Comparison of ENCODE assay signal across 16 cellular contexts in genomic region chr2:30756971-30757370, GRCh38. TPM values are rescaled to one million over a fixed set of nuclear protein-coding genes. Genes with fewer than 3 reads are reported as not detected.
A peak's percentile ranks its signal among the peaks of the same experiment; 100 is the strongest.
DNase-seq lines count a peak whose midpoint lies in the region; FAIRE-seq and TF ChIP-seq lines count a peak whose summit lies in the region.
"Had no signal": no experiment of that assay in that cellular context is flagged by ENCODE, and none has a peak within 500 bp of the region (broad histone marks: within the 10 kb centered on the region; RNA-seq: fewer than 3 reads in every experiment).

No MANE protein-coding gene starts in this region.

- no peak for TF ChIP-seq RAD21 in H1 (IDR thresholded peaks at IDR 0.05 in 1 of 2, conservative IDR thresholded peaks at IDR 0.05 in 1 of 2; ENCODE audit: low read depth in 2 of 2, low read length in 2 of 2)

- H3K36me3 Mint-ChIP-seq in nephron progenitor cell (ENCODE audit: low read depth), result no peaks in the 10 kb centered on the region
- H3K36me3 Mint-ChIP-seq: CD4-positive, CD25-positive, alpha-beta regulatory T cell; IgD-negative memory B cell had no signal

- no peak overlapping the region for H3K4me3 ChIP-seq in H1 (ENCODE audit: extremely low read depth in 1 of 4, insufficient read depth in 2 of 4, low read depth in 3 of 4, low read length in 4 of 4)
- H3K4me3 ChIP-seq in spleen, result no peak overlapping the region
- H3K4me3 ChIP-seq: A549, GM23338 had no signal

- no peak overlapping the region; the same call in 1 of the 2 replicates for H4K8ac ChIP-seq in H1 (ENCODE audit: extremely low read depth, insufficient read depth, low read length)

- FAIRE-seq in H1 (lab: Jason Lieb, UNC), result no peak
- FAIRE-seq: A549 had no signal

- H3K56ac ChIP-seq in H1 (replicated peaks; ENCODE audit: insufficient read length, low read depth, low read length), result no peak overlapping the region

- H3K9me3 ChIP-seq in H1 (ENCODE audit: insufficient read depth in 2 of 2, low read depth in 1 of 2, low read length in 1 of 2) (no peaks in the 10 kb centered on the region), spleen (no peaks in the 10 kb centered on the region)
- H3K9me3 ChIP-seq: A549 had no signal

- H3K9ac ChIP-seq in H1 (replicated peaks in 1 of 4; ENCODE audit: extremely low read depth in 1 of 4, low read depth in 3 of 4, low read length in 3 of 4), result no peak overlapping the region

- no peak overlapping the region for H3K27ac Mint-ChIP-seq in nephron progenitor cell
- H3K27ac Mint-ChIP-seq: CD4-positive, CD25-positive, alpha-beta regulatory T cell; H9 had no signal

- H3K4me1 ChIP-seq in H1 (replicated peaks in 1 of 4; ENCODE audit: control insufficient read depth in 3 of 4, insufficient read depth in 4 of 4, low read length in 3 of 4) (no peaks in the 10 kb centered on the region), spleen (peaks cover 0 to 9% (median 0%) of the 10 kb centered on the region in 6 donors)
- H3K4me1 ChIP-seq: A549 had no signal

- H2AK5ac ChIP-seq in H1 (ENCODE audit: low read depth, low read length), result no peak overlapping the region

- TF ChIP-seq CTCF in H1 (IDR thresholded peaks at IDR 0.05; ENCODE audit: control extremely low read depth in 1 of 3, insufficient read depth in 1 of 3, low read depth in 1 of 3, low read length in 3 of 3) (no peak), nephron progenitor cell (IDR thresholded peaks at IDR 0.05) (no peak), spleen (IDR thresholded peaks at IDR 0.05 in 8 of 11, conservative IDR thresholded peaks at IDR 0.05 in 3 of 11) (no peak)

- no peaks in the 10 kb centered on the region for H3K79me2 ChIP-seq in H1 (ENCODE audit: control insufficient read depth in 1 of 2, insufficient read depth in 2 of 2, low read length in 2 of 2)

- no peaks in the 10 kb centered on the region for H3K79me1 ChIP-seq in H1 (ENCODE audit: low read depth, low read length)

- H3K27me3 ChIP-seq in H1 (replicated peaks in 1 of 4; ENCODE audit: control insufficient read depth in 3 of 4, extremely low read depth in 1 of 4, insufficient read depth in 3 of 4, low read length in 3 of 4) (no peaks in the 10 kb centered on the region), spleen (replicated peaks in 1 of 7) (peaks cover 0 to 48% (median 0%) of the 10 kb centered on the region in 7 donors)

- H3K36me3 ChIP-seq in H1 (ENCODE audit: control insufficient read depth in 2 of 4, insufficient read depth in 4 of 4, low read length in 3 of 4) (no peaks in the 10 kb centered on the region), spleen (no peaks in the 10 kb centered on the region)

- H3K27ac ChIP-seq in H1 (ENCODE audit: low read depth, low read length), result no peak overlapping the region
- no peak overlapping the region for H3K27ac ChIP-seq in spleen
- H3K27ac ChIP-seq: A549 had no signal

- peak; percentile 10 for DNase-seq in EH (ENCODE audit: low read depth)
- DNase-seq in H1 (ENCODE audit: low read depth in 1 of 2, low spot score in 2 of 2), result no peak
- DNase-seq in nephron progenitor cell, result peak; percentile 28
- DNase-seq in spleen, result peak; percentile 47
- DNase-seq in activated naive CD4-positive, alpha-beta T cell (lab: John Stamatoyannopoulos, UW), result no peak
- DNase-seq in NCI-H2227 (lab: John Stamatoyannopoulos, UW; ENCODE audit: unreplicated experiment), result no peak
- DNase-seq in kidney glomerular epithelial cell (lab: John Stamatoyannopoulos, UW), result no peak
- DNase-seq: CD4-positive, CD25-positive, alpha-beta regulatory T cell; DMS53; H9 had no signal

- H3K18ac ChIP-seq in H1 (ENCODE audit: extremely low read depth, low read length), result no peak overlapping the region

- no peak overlapping the region for H3K4ac ChIP-seq in H1 (replicated peaks; ENCODE audit: insufficient read length, low read depth, low read length)

- H2BK12ac ChIP-seq in H1 (ENCODE audit: low read depth, low read length), result peak overlapping the region; percentile 63; the same call in 1 of the 2 replicates

- no peak overlapping the region for H3K23ac ChIP-seq in H1 (ENCODE audit: insufficient read length)

- TF ChIP-seq POLR2A in H1 (IDR thresholded peaks at IDR 0.05; ENCODE audit: control extremely low read depth in 1 of 2, low read depth in 2 of 2, low read length in 2 of 2) (no peak), spleen (IDR thresholded peaks at IDR 0.05) (no peak)

- no peak overlapping the region for H4K91ac ChIP-seq in H1 (replicated peaks; ENCODE audit: insufficient read length, low read length)

- POLR2A ChIA-PET in H1 (lab: Charles Lee; ENCODE audit: partially characterized antibody), result interaction anchor here (1.2 kb wide), 1 partner anchor 10 kb away, joined by 4 read pairs; no protein-coding TSS in a partner anchor

- H3K4me2 ChIP-seq in H1 (ENCODE audit: insufficient read depth in 1 of 2, low read depth in 2 of 2, low read length in 2 of 2), result no peak overlapping the region
- H3K4me2 ChIP-seq: A549, GM23338 had no signal

- H4K20me1 ChIP-seq in H1 (replicated peaks in 1 of 2; ENCODE audit: control insufficient read depth in 1 of 2, insufficient read depth in 2 of 2, low read length in 2 of 2), result no peaks in the 10 kb centered on the region

- no peak overlapping the region for H2BK120ac ChIP-seq in H1 (replicated peaks; ENCODE audit: low read depth, low read length)

- H3K4me1 Mint-ChIP-seq in nephron progenitor cell, result peaks cover 20% of the 10 kb centered on the region
- H3K4me1 Mint-ChIP-seq: CD4-positive, CD25-positive, alpha-beta regulatory T cell; IgD-negative memory B cell had no signal

- no peak overlapping the region for H2BK15ac ChIP-seq in H1 (ENCODE audit: low read length)

- no peaks in the 10 kb centered on the region for H3K9me3 Mint-ChIP-seq in nephron progenitor cell
- H3K9me3 Mint-ChIP-seq: CD4-positive, CD25-positive, alpha-beta regulatory T cell; GM23338; H9; IgD-negative memory B cell had no signal

- no peak overlapping the region for H2BK20ac ChIP-seq in H1 (ENCODE audit: low read length)

- H2AFZ ChIP-seq in H1 (ENCODE audit: low read length), result no peak overlapping the region
- H2AFZ ChIP-seq: GM23338 had no signal

- peaks cover 57% of the 10 kb centered on the region for H3K27me3 Mint-ChIP-seq in nephron progenitor cell (ENCODE audit: low read depth, poor library complexity)

- 95% methylated on average over 9 of the region's 9 CpGs; no CpG with 5 or more reads in 1 of the 2 experiments for WGBS in H1 (ENCODE audit: extremely low coverage in 1 of 2, insufficient coverage in 1 of 2, insufficient read length in 1 of 2, insufficient replicate concordance in 2 of 2, low coverage in 1 of 2, low lambda C conversion rate in 2 of 2, missing lambda C conversion rate in 1 of 2), 2 experiments
- WGBS in spleen, 5 donors, result 72 to 89% (median 78%) methylated on average over 8 to 9 of the region's 9 CpGs

- H3K23me2 ChIP-seq in H1 (ENCODE audit: low read depth, low read length), result no peaks in the 10 kb centered on the region; the same call in 1 of the 2 replicates

- H4K5ac ChIP-seq in H1 (ENCODE audit: insufficient read length, low read depth, low read length), result no peak overlapping the region

- no peak overlapping the region for H2BK5ac ChIP-seq in H1 (ENCODE audit: low read depth, low read length)

- no peak overlapping the region for H3K4me3 Mint-ChIP-seq in nephron progenitor cell
- H3K4me3 Mint-ChIP-seq: CD4-positive, CD25-positive, alpha-beta regulatory T cell; GM23338; H9; IgD-negative memory B cell had no signal

- TF ChIP-seq EP300 in H1 (IDR thresholded peaks at IDR 0.05; ENCODE audit: borderline replicate concordance in 1 of 2, low read depth in 2 of 2, low read length in 2 of 2), result no peak

- intact Hi-C loops in spleen (cut with DNase I; ENCODE audit: low total_unique reads), result no loop called here

- CTCF ChIA-PET in H1 (lab: Charles Lee; ENCODE audit: partially characterized antibody), result interaction anchor here (1.2 kb wide), 1 partner anchor 10 kb away, joined by 3 read pairs; no protein-coding TSS in a partner anchor

- H3K14ac ChIP-seq in H1 (ENCODE audit: insufficient read length), result no peak overlapping the region

TF ChIP-seq in H1, 55 proteins besides CTCF, POLR2A, EP300 and RAD21:
- TF ChIP-seq RNF2 (IDR thresholded peaks at IDR 0.05; ENCODE audit: borderline replicate concordance, low read depth, low read length, missing control alignments, poor library complexity, severe bottlenecking) (no peak), CHD2 (IDR thresholded peaks at IDR 0.05; ENCODE audit: low read length) (no peak), POLR2AphosphoS5 (IDR thresholded peaks at IDR 0.05; ENCODE audit: low read depth, low read length) (no peak), GABPA (IDR thresholded peaks at IDR 0.05; ENCODE audit: borderline replicate concordance, insufficient read depth, low read length) (no peak)

RNA-seq across cellular contexts. Expression of gene CAPN13, which starts 50.3 kb away (rescaled TPM):
- 0.94 and 2.4 TPM in 2 replicates for total RNA-seq in H1 (2021; fragmentation: NEBNext Ultra II Directional; extraction: Animal tissue kit (Norgen Biotek cat#: 25700))
- polyA plus RNA-seq in H1 (2011; rRNA removed) (1.5 and 2.4 TPM in 2 replicates), spleen (under 1 TPM in 1 of 3 donors, not detected in 2; 0.09 TPM)
- polyA plus RNA-seq in H1 (2011; cell fraction: cytosol; rRNA removed), result 1.4 TPM
- polyA plus RNA-seq in H1 (2011; cell fraction: nucleus; rRNA removed), result 5.0 TPM
- polyA plus RNA-seq in H1 (2012, experiment 1 of 2), result 0.88 to 2.3 TPM (median 1.9 TPM) in 4 replicates
- polyA plus RNA-seq in H1 (2012, experiment 2 of 2), result 0.33 TPM
- polyA plus RNA-seq in H1 (2013, experiment 1 of 2), result 1.3 TPM
- polyA plus RNA-seq in H1 (2013, experiment 2 of 2), result 0.98 TPM
- 6.8 and 8.2 TPM in 2 replicates for polyA minus RNA-seq in H1 (2011; rRNA and poly(A)+ RNA removed)
- polyA minus RNA-seq in H1 (2011; cell fraction: cytosol; rRNA and poly(A)+ RNA removed), result 0.95 TPM
- polyA minus RNA-seq in H1 (2011; cell fraction: nucleus; rRNA and poly(A)+ RNA removed), result 12.0 TPM
- 1 to 10 TPM in 1 of 7 donors, under 1 TPM in 4, not detected in 2; 0.32 to 1.1 (median 0.37) TPM for total RNA-seq in spleen
- total RNA-seq: CD4-positive, CD25-positive, alpha-beta regulatory T cell; HT1080 had no signal
- polyA plus RNA-seq: AG04450; BJ; CD4-positive, CD25-positive, alpha-beta regulatory T cell; IgD-negative memory B cell had no signal

Comparison
In these comparisons a context has a peak if more than half of its experiments do, and no peak if none do; other contexts are left out.
1. DNase-seq: peak in EH (single experiment), nephron progenitor cell (single experiment) and spleen (single experiment); none in H1 (0 of 2), activated naive CD4-positive, alpha-beta T cell (0 of 4), NCI-H2227 (single experiment) and kidney glomerular epithelial cell (single experiment).